Comparison of ENCODE assay signal across 8 cellular contexts in genomic region chr6:26956601-26957184, GRCh38.
DNase-seq lines count a peak whose midpoint lies in the region; ATAC-seq and TF ChIP-seq lines count a peak whose summit lies in the region.
"Not testable (repeated sequence)": the region's sequence is repeated elsewhere in the genome, so short reads cannot be mapped to it uniquely, and the experiment has no call there.

No MANE protein-coding gene starts in this region.

- not testable (repeated sequence) for BruUV-seq in A673 (replicated peaks; lab: Mats Ljungman, UMichigan)

- CTCF ChIA-PET in A673 (lab: Charles Lee): not testable (repeated sequence)

- intact Hi-C loops in A673 (cut with micrococcal nuclease; ENCODE audit: unreplicated experiment): not testable (repeated sequence)

- H3K27ac ChIP-seq in A673 (ENCODE audit: low read depth, low read length, poor library complexity, severe bottlenecking): not testable (repeated sequence)

- H3K9me3 ChIP-seq in A673 (ENCODE audit: low read depth, low read length, poor library complexity, severe bottlenecking): not testable (repeated sequence)

- ATAC-seq in GM19023 (IDR thresholded peaks at IDR 0.05; ENCODE audit: unreplicated experiment) (peak; percentile 57), esophagus mucosa (peak; percentile 38)

- not testable (repeated sequence) for H3K4me1 ChIP-seq in A673 (ENCODE audit: insufficient read depth, low read length, poor library complexity, severe bottlenecking)

- DNase-seq in A673 (ENCODE audit: low spot score) (peak; percentile 77), NCI-H1930 (lab: John Stamatoyannopoulos, UW) (peak; percentile 62 to 72), SW 1271 (lab: John Stamatoyannopoulos, UW) (peak; percentile 16 to 52), mesenteric fat pad (ENCODE audit: low spot score) (peak; percentile 93)
- peak; percentile 74 for DNase-seq in activated effector memory CD4-positive, alpha-beta T cell treated with Interleukin-2 at 50 U/mL for 16 hours
- DNase-seq in stimulated activated CD4-positive, alpha-beta T cell treated with anti-CD3 and anti-CD28 coated beads, Interleukin-1b, Interleukin-23, amount 100 ng/mL, for 24 hours (ENCODE audit: low read depth in 4 of 4, low spot score in 1 of 4): peak; percentile 54 to 75 (median 70)

- POLR2A ChIA-PET in A673 (lab: Charles Lee; ENCODE audit: low non-redundant PET): interaction anchor here (0.6 kb wide), 1 partner anchor 123 kb away, joined by 6 read pairs; no protein-coding TSS in a partner anchor

- H3K4me3 ChIP-seq in A673 (ENCODE audit: low read depth, low read length, poor library complexity, severe bottlenecking): peak overlapping the region; percentile 47

- not testable (repeated sequence) for H3K27me3 ChIP-seq in A673 (replicated peaks; ENCODE audit: insufficient read depth, low read depth, low read length, poor library complexity)

- peak; percentile 47 for TF ChIP-seq CTCF in A673 (conservative IDR thresholded peaks at IDR 0.05; ENCODE audit: low read depth, low read length)

- not testable (repeated sequence) for H3K36me3 ChIP-seq in A673 (ENCODE audit: insufficient read depth, low read length, poor library complexity, severe bottlenecking)

Comparison
In these comparisons a context has a peak if more than half of its experiments do, and no peak if none do; other contexts are left out.
1. DNase-seq: peak in every context shown above with its lines; median percentile 93 in mesenteric fat pad; 77 in A673; 74 in activated effector memory CD4-positive, alpha-beta T cell treated with Interleukin-2 at 50 U/mL for 16 hours; 70 in stimulated activated CD4-positive, alpha-beta T cell treated with anti-CD3 and anti-CD28 coated beads, Interleukin-1b, Interleukin-23, amount 100 ng/mL, for 24 hours; 67 in NCI-H1930; 34 in SW 1271.